8 cellular contexts compared by ENCODE assay signal in the genomic region with DNA sequence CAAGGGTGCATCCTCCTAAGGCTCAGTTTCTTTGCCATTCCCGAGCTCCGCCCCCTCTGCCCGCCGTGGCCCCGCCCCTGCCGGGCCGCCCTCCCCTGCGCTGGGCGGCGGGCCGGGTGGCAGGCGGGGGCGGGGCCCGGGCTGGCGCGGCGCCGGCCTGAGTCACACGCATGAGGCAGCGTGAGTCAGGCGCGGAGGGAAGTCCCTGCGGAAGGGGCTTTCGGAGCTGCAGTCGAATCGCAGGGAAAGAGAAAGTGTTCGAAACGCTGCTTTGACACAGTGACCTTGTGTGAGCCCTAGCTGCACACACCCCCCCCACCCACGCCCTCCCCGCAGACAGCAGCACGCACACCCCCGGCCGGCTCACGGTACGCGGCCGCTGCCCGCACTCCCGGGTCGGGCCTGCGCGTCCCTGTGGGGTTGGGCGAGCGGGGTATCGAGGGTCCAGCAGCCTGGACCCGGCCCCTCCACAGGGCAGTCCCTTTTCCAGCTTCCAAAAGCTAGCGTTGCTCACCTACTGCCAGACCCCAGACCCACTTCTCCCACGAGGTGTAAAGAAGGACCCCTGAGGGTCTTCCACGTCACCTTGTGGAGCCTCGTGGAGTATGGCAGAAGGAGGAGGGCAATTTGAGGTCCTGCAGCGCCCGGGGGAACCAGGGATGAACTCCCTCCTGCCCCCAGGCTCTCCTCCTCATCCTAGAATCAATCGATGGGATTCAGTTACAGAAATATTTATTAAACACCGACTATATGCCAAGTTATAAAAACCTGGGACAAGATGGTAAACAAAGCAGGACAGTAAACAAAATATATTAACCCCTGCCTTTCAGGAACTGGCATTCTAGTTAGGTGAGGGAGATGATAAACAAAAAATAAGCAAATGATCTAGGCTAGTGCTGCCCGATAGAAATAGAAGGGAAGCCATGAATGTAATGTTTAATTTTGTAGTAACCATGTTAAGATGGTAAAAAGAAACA. TPM values are rescaled to one million over a fixed set of nuclear protein-coding genes. Genes with fewer than 3 reads are reported as not detected.
A peak's percentile ranks its signal among the peaks of the same experiment; 100 is the strongest.
DNase-seq lines count a peak whose midpoint lies in the region; ATAC-seq and TF ChIP-seq lines count a peak whose summit lies in the region.

No MANE protein-coding gene starts in this region.

- WGBS in adrenal gland, 4 donors: 2 to 4% (median 2%) methylated on average over 18 to 55 of the region's 55 CpGs
- 3% methylated on average over 55 of the region's 55 CpGs for WGBS in heart right ventricle, 2 donors

- H3K27ac ChIP-seq in adrenal gland: peak overlapping the region in 4 of 5 donors; percentile 84 to 91 (median 86)
- H3K27ac ChIP-seq in heart right ventricle: peak overlapping the region; percentile 48 to 94 (median 90)
- peak overlapping the region; percentile 89 for H3K27ac ChIP-seq in upper lobe of right lung

- H3K36me3 ChIP-seq in adrenal gland (replicated peaks in 1 of 2) (no peaks in the 10 kb centered on the region), heart right ventricle (no peaks in the 10 kb centered on the region), upper lobe of right lung (no peaks in the 10 kb centered on the region)

- no peak for TF ChIP-seq CTCF in GM12875 (IDR thresholded peaks at IDR 0.05; ENCODE audit: borderline replicate concordance, insufficient read depth, low read depth, low read length)
- TF ChIP-seq CTCF in adrenal gland (IDR thresholded peaks at IDR 0.05): no peak
- no peak for TF ChIP-seq CTCF in heart right ventricle (IDR thresholded peaks at IDR 0.05)
- TF ChIP-seq CTCF in upper lobe of right lung (IDR thresholded peaks at IDR 0.05): no peak

- DNase-seq in NCI-H1105 treated with DMSO at 0.1 percent for 48 hours (lab: John Stamatoyannopoulos, UW) (peak; percentile 80), T follicular helper cell (ENCODE audit: low read depth) (peak; percentile 93), adrenal gland (peak; percentile 93 to 96 (median 95)), heart right ventricle (peak; percentile 91 to 93), posterior vena cava (ENCODE audit: low spot score) (peak; percentile 97), upper lobe of right lung (peak; percentile 96)

- H3K27me3 ChIP-seq in adrenal gland (no peaks in the 10 kb centered on the region), heart right ventricle (no peaks in the 10 kb centered on the region), upper lobe of right lung (no peaks in the 10 kb centered on the region)

- intact Hi-C loops in adrenal gland (cut with DNase I) (no loop called here), heart right ventricle (cut with DNase I) (loop anchor here in 2 of 10 donors (1.0 to 2.0 kb wide), 2 partner anchors 12 to 25 kb away; a partner anchor contains a TSS), posterior vena cava (cut with DNase I) (no loop called here), upper lobe of right lung (cut with DNase I) (no loop called here)

- ATAC-seq in HG02678 (IDR thresholded peaks at IDR 0.05; ENCODE audit: unreplicated experiment) (peak; percentile 87), heart right ventricle (peak; percentile 97 to 99 (median 98)), upper lobe of right lung (peak; percentile 99)

- H3K4me1 ChIP-seq in adrenal gland (replicated peaks in 1 of 2) (peaks cover 6 to 11% of the 10 kb centered on the region in 2 donors), heart right ventricle (peaks cover 0 to 27% (median 13%) of the 10 kb centered on the region in 9 donors), upper lobe of right lung (peaks cover 12% of the 10 kb centered on the region)

- H3K9me3 ChIP-seq in adrenal gland (replicated peaks in 1 of 3): no peaks in the 10 kb centered on the region
- H3K9me3 ChIP-seq in heart right ventricle: no peaks in the 10 kb centered on the region
- H3K9me3 ChIP-seq in upper lobe of right lung: no peaks in the 10 kb centered on the region

- TF ChIP-seq POLR2A in adrenal gland (IDR thresholded peaks at IDR 0.05): peak; percentile 24 to 79

- H3K4me3 ChIP-seq in GM12875 (ENCODE audit: low read depth, low read length): peak overlapping the region; percentile 50
- peak overlapping the region in 3 of 4 donors; percentile 33 to 64 (median 42) for H3K4me3 ChIP-seq in adrenal gland
- peak overlapping the region; percentile 35 to 91 (median 70) for H3K4me3 ChIP-seq in heart right ventricle
- H3K4me3 ChIP-seq in upper lobe of right lung: peak overlapping the region; percentile 69

RNA-seq across cellular contexts. Expression of a gene that starts 12.4 kb away (rescaled TPM):
- total RNA-seq in adrenal gland: 10 to 100 TPM in 6 of 8 donors, 1 to 10 TPM in 2; 3.6 to 27.0 (median 12.7) TPM
- 10 to 100 TPM in 1 of 3 donors, 1 to 10 TPM in 2; 6.6 to 13.3 (median 7.1) TPM for polyA plus RNA-seq in adrenal gland
- 10 to 100 TPM; 33.9 to 54.9 (median 41.3) TPM for total RNA-seq in heart right ventricle
- 10 to 100 TPM; 14.2 to 41.0 TPM for polyA plus RNA-seq in heart right ventricle
- total RNA-seq in posterior vena cava: 10 to 100 TPM; 11.3 to 39.7 TPM
- 54.7 TPM for total RNA-seq in upper lobe of right lung

RNA-seq across cellular contexts. Expression of a gene that starts 24.6 kb away (rescaled TPM):
- 10 to 100 TPM; 21.5 to 53.7 (median 33.2) TPM for total RNA-seq in adrenal gland
- polyA plus RNA-seq in adrenal gland: 100 to 1,000 TPM in 2 of 3 donors, 1 to 10 TPM in 1; 9.7 to 122 (median 109) TPM
- 10 to 100 TPM; 16.0 to 29.1 (median 24.2) TPM for total RNA-seq in heart right ventricle
- 10 to 100 TPM; 51.5 to 78.2 TPM for polyA plus RNA-seq in heart right ventricle
- 10 to 100 TPM; 19.0 to 24.5 TPM for total RNA-seq in posterior vena cava
- total RNA-seq in upper lobe of right lung: 32.6 TPM

Comparison
In these comparisons a context has a peak if more than half of its experiments do, and no peak if none do; other contexts are left out.
1. Peak in every context shown above with its lines: DNase-seq, ATAC-seq, H3K4me3 ChIP-seq and H3K27ac ChIP-seq.